ENCODE assay signal across 21 cellular contexts in genomic region chr7:20594023-20594422, GRCh38. TPM values are rescaled to one million over a fixed set of nuclear protein-coding genes. Genes with fewer than 3 reads are reported as not detected.
DNase-seq lines count a peak whose midpoint lies in the region; ATAC-seq, FAIRE-seq and TF ChIP-seq lines count a peak whose summit lies in the region.
"Had no signal": no experiment of that assay in that cellular context is flagged by ENCODE, and none has a peak within 500 bp of the region (broad histone marks: within the 10 kb centered on the region; RNA-seq: fewer than 3 reads in every experiment).

No MANE protein-coding gene starts in this region.

- TF ChIP-seq POLR2A in K562 (conservative IDR thresholded peaks at IDR 0.05) (no peak), vagina (IDR thresholded peaks at IDR 0.05) (no peak)

- H3K9me1 ChIP-seq in K562 (ENCODE audit: control insufficient read depth, insufficient read depth, low read length) = no peaks in the 10 kb centered on the region

- no peaks in the 10 kb centered on the region for H3K4me1 Mint-ChIP-seq in activated T-cell treated with anti-CD3 and anti-CD28 coated beads, Interleukin-2, amount 50 U/mL, for 72 hours (ENCODE audit: low read depth)

- TF ChIP-seq EP300 in K562 (IDR thresholded peaks at IDR 0.05; ENCODE audit: low read length) = no peak

- no peak overlapping the region for H2BK5ac ChIP-seq in mesendoderm (ENCODE audit: low read length)

- no peaks in the 10 kb centered on the region for H3K79me1 ChIP-seq in mesendoderm (ENCODE audit: low read length)

- H3K23ac ChIP-seq in mesendoderm (ENCODE audit: low read length) = no peak overlapping the region

- H3K9me3 Mint-ChIP-seq in activated T-cell treated with anti-CD3 and anti-CD28 coated beads, Interleukin-2, amount 50 U/mL, for 72 hours = no peaks in the 10 kb centered on the region
- H3K9me3 Mint-ChIP-seq: CD4-positive, alpha-beta memory T cell had no signal

- H3K36me3 Mint-ChIP-seq in activated T-cell treated with anti-CD3 and anti-CD28 coated beads, Interleukin-2, amount 50 U/mL, for 72 hours (ENCODE audit: insufficient read depth in 2 of 2) = no peaks in the 10 kb centered on the region
- H3K36me3 Mint-ChIP-seq: CD14-positive monocyte; CD4-positive, alpha-beta memory T cell had no signal

- H3K4me3 Mint-ChIP-seq in activated T-cell treated with anti-CD3 and anti-CD28 coated beads, Interleukin-2, amount 50 U/mL, for 72 hours = no peak overlapping the region
- H3K4me3 Mint-ChIP-seq: CD14-positive monocyte; CD4-positive, alpha-beta memory T cell had no signal

- no peak overlapping the region for H3K4me2 ChIP-seq in K562 (ENCODE audit: insufficient read depth, low read length)
- H3K4me2 ChIP-seq in mesendoderm (ENCODE audit: low read length) = no peak overlapping the region
- H3K4me2 ChIP-seq: A549 had no signal

- H3K79me2 ChIP-seq in K562 (ENCODE audit: control insufficient read depth, insufficient read depth, low read length) (no peaks in the 10 kb centered on the region), mesendoderm (ENCODE audit: control insufficient read depth, insufficient read depth, low read length) (no peaks in the 10 kb centered on the region)

- no peak overlapping the region for H2BK15ac ChIP-seq in mesendoderm (replicated peaks; ENCODE audit: low read depth)

- no peak overlapping the region for H3K4me3 ChIP-seq in K562
- no peak overlapping the region for H3K4me3 ChIP-seq in mesendoderm (ENCODE audit: low read length)
- H3K4me3 ChIP-seq in vagina = no peak overlapping the region
- H3K4me3 ChIP-seq: A549, GM12878, HAP-1 had no signal

- no peak for TF ChIP-seq RAD21 in K562 (CRISPR knock-in tag; conservative IDR thresholded peaks at IDR 0.05 in 1 of 2, IDR thresholded peaks at IDR 0.05 in 1 of 2)

- TF ChIP-seq CTCF in K562 (IDR thresholded peaks at IDR 0.05 in 2 of 3, conservative IDR thresholded peaks at IDR 0.05 in 1 of 3; ENCODE audit: insufficient read depth in 2 of 3, low read depth in 1 of 3, low read length in 3 of 3) = no peak
- no peak for TF ChIP-seq CTCF in vagina (IDR thresholded peaks at IDR 0.05)

- H3K9ac ChIP-seq in K562 (ENCODE audit: insufficient read depth in 1 of 2, low read depth in 2 of 2, low read length in 2 of 2) = no peak overlapping the region
- H3K9ac ChIP-seq in mesendoderm (ENCODE audit: low read length) = no peak overlapping the region

- POLR2A ChIA-PET in K562 (lab: Yijun Ruan, JAX) = no interaction called here

- FAIRE-seq in K562 (lab: Jason Lieb, UNC) = no peak
- FAIRE-seq: A549, GM12878, GM19239, H1 had no signal

- H3K56ac ChIP-seq in mesendoderm (ENCODE audit: low read length) = no peak overlapping the region

- H3K27me3 ChIP-seq in K562 (ENCODE audit: control insufficient read depth in 2 of 2, insufficient read depth in 2 of 2, low read length in 2 of 2) (no peaks in the 10 kb centered on the region), mesendoderm (ENCODE audit: insufficient read depth, low read length, poor library complexity) (no peaks in the 10 kb centered on the region), vagina (no peaks in the 10 kb centered on the region)

- no peak overlapping the region for H4K8ac ChIP-seq in mesendoderm (ENCODE audit: low read depth, low read length)

- intact Hi-C loops in K562 (cut with micrococcal nuclease) = no loop called here
- intact Hi-C loops in vagina (cut with DNase I) = loop anchor here (10.0 kb wide), 1 partner anchor 879 kb away; no protein-coding TSS in a partner anchor

- no peak overlapping the region for H3K27ac ChIP-seq in K562 (ENCODE audit: extremely low read depth, low read depth, low read length)
- H3K27ac ChIP-seq in mesendoderm (ENCODE audit: low read depth, low read length) = no peak overlapping the region
- H3K27ac ChIP-seq in vagina = peak overlapping the region; percentile 12
- H3K27ac ChIP-seq: A549 had no signal

- in situ Hi-C loops in K562 (cut with MboI) = loop anchor here (10.0 kb wide), 1 partner anchor 879 kb away; no protein-coding TSS in a partner anchor

- no peak overlapping the region for H2AFZ ChIP-seq in K562 (ENCODE audit: low read depth, low read length)

- ATAC-seq in K562 (no peak), HG02642 (IDR thresholded peaks at IDR 0.05; ENCODE audit: poor library complexity, unreplicated experiment) (no peak)
- ATAC-seq in activated T-cell treated with anti-CD3 and anti-CD28 coated beads, Interleukin-2, amount 50 U/mL, for 72 hours (replicated peaks in 1 of 2) = no peak
- ATAC-seq: A549, GM12878 had no signal

- BruUV-seq in K562 (replicated peaks; lab: Mats Ljungman, UMichigan) = no TSS peak

- H3K27ac Mint-ChIP-seq in activated T-cell treated with anti-CD3 and anti-CD28 coated beads, Interleukin-2, amount 50 U/mL, for 72 hours = no peak overlapping the region
- H3K27ac Mint-ChIP-seq: CD4-positive, alpha-beta memory T cell had no signal

- DNase-seq in K562 (ENCODE audit: extremely low read depth in 1 of 4, low spot score in 3 of 4) (no peak), mesendoderm (peak; percentile 26), vagina (ENCODE audit: extremely low spot score in 2 of 2) (no peak), SK-N-DZ (ENCODE audit: low spot score) (no peak)
- DNase-seq in activated CD8-positive, alpha-beta memory T cell treated with anti-CD3 and anti-CD28 coated beads, Interleukin-2, amount 50 U/mL, for 4 hours = no peak
- DNase-seq in activated T-cell treated with anti-CD3 and anti-CD28 coated beads, Interleukin-2, amount 50 U/mL, for 72 hours = no peak
- DNase-seq: AML-193; Calu3; CD4-positive, alpha-beta memory T cell; DMS79 treated with DMSO at 0.1 percent for 48 hours had no signal

- peaks cover 11% of the 10 kb centered on the region for H3K27me3 Mint-ChIP-seq in activated T-cell treated with anti-CD3 and anti-CD28 coated beads, Interleukin-2, amount 50 U/mL, for 72 hours (ENCODE audit: low read depth)

- H3K18ac ChIP-seq in mesendoderm (ENCODE audit: low read length) = no peak overlapping the region

- no peak overlapping the region for H2BK120ac ChIP-seq in mesendoderm (ENCODE audit: low read depth, low read length)

- H2AK5ac ChIP-seq in mesendoderm (ENCODE audit: low read length) = no peak overlapping the region

- H3K36me3 ChIP-seq in K562 (ENCODE audit: control insufficient read depth, insufficient read depth, low read length) (no peaks in the 10 kb centered on the region), mesendoderm (ENCODE audit: control insufficient read depth, insufficient read depth, low read length) (no peaks in the 10 kb centered on the region), vagina (no peaks in the 10 kb centered on the region)
- H3K36me3 ChIP-seq: HAP-1 had no signal

- H4K20me1 ChIP-seq in K562 (replicated peaks; ENCODE audit: control insufficient read depth, insufficient read depth, low read length) = no peaks in the 10 kb centered on the region

- CTCF ChIA-PET in K562 (lab: Yijun Ruan, JAX; ENCODE audit: low intra/inter-chr PET ratio) = no interaction called here

- no peak overlapping the region for H3K4ac ChIP-seq in mesendoderm (ENCODE audit: low read depth, low read length)

- H3K4me1 ChIP-seq in K562 (replicated peaks in 1 of 2; ENCODE audit: control insufficient read depth in 2 of 2, insufficient read depth in 2 of 2, low read length in 2 of 2) (no peaks in the 10 kb centered on the region), mesendoderm (ENCODE audit: control insufficient read depth, low read depth, low read length) (peaks cover 2% of the 10 kb centered on the region), vagina (peaks cover 11% of the 10 kb centered on the region)
- H3K4me1 ChIP-seq: A549, HAP-1 had no signal

- WGBS in K562 (ENCODE audit: insufficient coverage, low coverage, missing lambda C conversion rate) = 0% methylated on average over 8 of the region's 8 CpGs
- WGBS in mesendoderm (ENCODE audit: extremely low coverage, insufficient coverage, low lambda C conversion rate) = no CpG with 5 or more reads among the region's 8 CpGs

- H3K9me3 ChIP-seq in K562 (replicated peaks; ENCODE audit: control insufficient read depth, insufficient read depth, low read depth, low read length) (no peaks in the 10 kb centered on the region), vagina (no peaks in the 10 kb centered on the region)
- H3K9me3 ChIP-seq: HAP-1 had no signal

- no peak overlapping the region for H4K5ac ChIP-seq in mesendoderm (ENCODE audit: low read length)

TF ChIP-seq in PFSK-1, 5 proteins besides CTCF, POLR2A, EP300 and RAD21 (continues in another document):
- no peak for TF ChIP-seq SIN3A (IDR thresholded peaks at IDR 0.05; ENCODE audit: borderline replicate concordance, insufficient read depth, low read length)

RNA-seq across cellular contexts. Expression of gene ABCB5, which starts 21.4 kb away (rescaled TPM):
- polyA plus RNA-seq in PFSK-1 (2012; ENCODE audit: insufficient read length, low read depth) = not detected
- total RNA-seq in K562 (2011; cell fraction: chromatin; rRNA removed; ENCODE audit: low replicate concordance) = not detected in 2 replicates
- not detected in 2 replicates for total RNA-seq in K562 (2011; cell fraction: nucleolus; rRNA removed)
- total RNA-seq in K562 (2011; cell fraction: nucleoplasm; rRNA removed) = not detected in 2 replicates
- total RNA-seq in K562 (2014; rRNA removed) (not detected in 2 replicates), K562 (2014; rRNA removed; fragmentation: Illumina TruSeq; extraction: Trizol) (not detected in 2 replicates), K562 (2015; rRNA removed; fragmentation: Illumina TruSeq; extraction: Trizol) (not detected in 2 replicates), K562 (2021) (not detected in 2 replicates), vagina (0.49 TPM)
- polyA plus RNA-seq in K562 (2011; rRNA removed) (not detected in 2 replicates), K562 (2014; fragmentation: Illumina TruSeq; extraction: Trizol) (not detected in 2 replicates), K562 (2014; fragmentation: Nextera tagmentation; extraction: Ambion mirVana) (not detected), K562 (2014; rRNA removed) (not detected in 2 replicates)
- not detected in 2 replicates for polyA plus RNA-seq in K562 (2011; cell fraction: cytosol; rRNA removed)
- polyA plus RNA-seq in K562 (2011; cell fraction: nucleus; rRNA removed) = not detected in 2 replicates
- polyA plus RNA-seq in K562 (2012) = not detected in 2 replicates
- polyA minus RNA-seq in K562 (2011; rRNA and poly(A)+ RNA removed) = not detected in 2 replicates
- polyA minus RNA-seq in K562 (2011; cell fraction: cytosol; rRNA and poly(A)+ RNA removed) = not detected in 2 replicates
- polyA minus RNA-seq in K562 (2011; cell fraction: nucleus; rRNA and poly(A)+ RNA removed) = not detected in 2 replicates
- polyA plus RNA-seq in mesendoderm (2013, experiment 1 of 2) = 0.01 TPM
- not detected for polyA plus RNA-seq in mesendoderm (2013, experiment 2 of 2)
- not detected in 2 replicates for polyA plus RNA-seq in SK-N-DZ (2014; cell fraction: cytosol; rRNA removed)
- polyA plus RNA-seq in SK-N-DZ (2014; cell fraction: nucleus; rRNA removed) = not detected in 2 replicates
- not detected for total RNA-seq in activated T-cell treated with anti-CD3 and anti-CD28 coated beads, Interleukin-2, amount 50 U/mL, for 72 hours
- total RNA-seq: CD4-positive, alpha-beta memory T cell; G401; GM12878; H1; HT-29 had no signal
- polyA plus RNA-seq: A549; BJ; CD14-positive monocyte; CD4-positive, alpha-beta memory T cell; GM12878; H1 had no signal
